In genomic region chr5:125038477-125038876, GRCh38 we compare ENCODE assay signal across 13 cellular contexts.
DNase-seq lines count a peak whose midpoint lies in the region; ATAC-seq and TF ChIP-seq lines count a peak whose summit lies in the region.
"Had no signal": no experiment of that assay in that cellular context is flagged by ENCODE, and none has a peak within 500 bp of the region (broad histone marks: within the 10 kb centered on the region; RNA-seq: fewer than 3 reads in every experiment).

No MANE protein-coding gene starts in this region.

- H3K27ac ChIP-seq in mammary epithelial cell (ENCODE audit: insufficient read depth, low read depth, low read length) (no peak overlapping the region), WERI-Rb-1 (no peak overlapping the region)
- H3K27ac ChIP-seq: BLaER1 treated with 17β-estradiol and CSF1 and Interleukin-3, amounts not matched to agents 10 nM and 100 nM had no signal

- in situ Hi-C loops in mammary epithelial cell (cut with MboI; ENCODE audit: low sequenced_read_pairs in 2 of 2), result no loop called here

- H3K27ac Mint-ChIP-seq in MCF 10A (ENCODE audit: low read depth, unreplicated experiment), result no peak overlapping the region
- H3K27ac Mint-ChIP-seq in naive thymus-derived CD8-positive, alpha-beta T cell, result no peak overlapping the region
- H3K27ac Mint-ChIP-seq in Caco-2 (ENCODE audit: unreplicated experiment), result no peak overlapping the region
- H3K27ac Mint-ChIP-seq: CD8-positive, alpha-beta memory T cell had no signal

- no peak overlapping the region for H3K9ac ChIP-seq in mammary epithelial cell (ENCODE audit: insufficient read depth, low read length)
- H3K9ac ChIP-seq: BLaER1 treated with 17β-estradiol and CSF1 and Interleukin-3, amounts not matched to agents 10 nM and 100 nM had no signal

- H3K4me1 Mint-ChIP-seq in MCF 10A (ENCODE audit: insufficient read depth, unreplicated experiment) (peaks cover 19% of the 10 kb centered on the region), Caco-2 (ENCODE audit: low read depth, unreplicated experiment) (peaks cover 6% of the 10 kb centered on the region)
- peaks cover 0 to 13% (median 0%) of the 10 kb centered on the region in 4 donors for H3K4me1 Mint-ChIP-seq in naive thymus-derived CD8-positive, alpha-beta T cell
- H3K4me1 Mint-ChIP-seq: CD8-positive, alpha-beta memory T cell had no signal

- no peak overlapping the region for H3K4me3 ChIP-seq in mammary epithelial cell (replicated peaks in 1 of 3; ENCODE audit: insufficient read depth in 1 of 3, low read depth in 2 of 3, low read length in 3 of 3)
- no peak overlapping the region for H3K4me3 ChIP-seq in WERI-Rb-1 (ENCODE audit: low read depth, low read length)
- no peak overlapping the region for H3K4me3 ChIP-seq in Caco-2 (ENCODE audit: low read depth, low read length)
- H3K4me3 ChIP-seq: BLaER1 treated with 17β-estradiol and CSF1 and Interleukin-3, amounts not matched to agents 10 nM and 100 nM had no signal

- DNase-seq in mammary epithelial cell, result no peak
- no peak for DNase-seq in MCF 10A (ENCODE audit: unreplicated experiment)
- DNase-seq in WERI-Rb-1, result peak; percentile 16
- peak; percentile 39 for DNase-seq in kidney tubule cell (ENCODE audit: low spot score)
- no peak for DNase-seq in naive thymus-derived CD8-positive, alpha-beta T cell
- DNase-seq in Caco-2, result no peak
- no peak for DNase-seq in cardiac septum (ENCODE audit: low spot score)
- DNase-seq: CD8-positive, alpha-beta memory T cell; Kasumi-1; NCI-H187; NCI-H774 had no signal

- peak overlapping the region; percentile 2 for H2AFZ ChIP-seq in mammary epithelial cell (ENCODE audit: low read depth, low read length)

- intact Hi-C loops in mammary epithelial cell (cut with micrococcal nuclease) (no loop called here), MCF 10A (cut with micrococcal nuclease) (no loop called here), Caco-2 (cut with micrococcal nuclease; ENCODE audit: unreplicated experiment) (no loop called here), cardiac septum (cut with DNase I) (no loop called here)

- dilution Hi-C loops in mammary epithelial cell (cut with HindIII; ENCODE audit: low sequenced_read_pairs), result no loop called here

- CTCF ChIA-PET in mammary epithelial cell (lab: Charles Lee; ENCODE audit: low non-redundant PET) (no interaction called here), MCF 10A (lab: Yijun Ruan, JAX) (interaction anchor here (0.6 kb wide), 2 partner anchors 43 to 164 kb away, joined by 3 to 5 read pairs; no protein-coding TSS in a partner anchor), Caco-2 (lab: Charles Lee) (no interaction called here)

- H3K36me3 Mint-ChIP-seq in MCF 10A (ENCODE audit: insufficient read depth, unreplicated experiment) (no peaks in the 10 kb centered on the region), Caco-2 (ENCODE audit: insufficient read depth, unreplicated experiment) (no peaks in the 10 kb centered on the region)
- no peaks in the 10 kb centered on the region for H3K36me3 Mint-ChIP-seq in naive thymus-derived CD8-positive, alpha-beta T cell
- H3K36me3 Mint-ChIP-seq: CD8-positive, alpha-beta memory T cell had no signal

- no peaks in the 10 kb centered on the region for H3K9me3 Mint-ChIP-seq in MCF 10A (ENCODE audit: unreplicated experiment)
- peaks cover 0 to 17% (median 0%) of the 10 kb centered on the region in 9 donors for H3K9me3 Mint-ChIP-seq in naive thymus-derived CD8-positive, alpha-beta T cell
- H3K9me3 Mint-ChIP-seq in Caco-2 (ENCODE audit: unreplicated experiment), result no peaks in the 10 kb centered on the region

- H3K4me1 ChIP-seq in mammary epithelial cell (ENCODE audit: insufficient read depth, low read length), result peaks cover 2% of the 10 kb centered on the region
- no peaks in the 10 kb centered on the region; the same call in 1 of the 2 replicates for H3K4me1 ChIP-seq in Caco-2

- POLR2A ChIA-PET in MCF 10A (lab: Yijun Ruan, JAX) (interaction anchor here (1.4 kb wide), 1 partner anchor 9 kb away, joined by 3 read pairs; no protein-coding TSS in a partner anchor), Caco-2 (lab: Charles Lee) (no interaction called here)
- POLR2A ChIA-PET in naive thymus-derived CD8-positive, alpha-beta T cell (lab: Charles Lee), result no interaction called here

- BruUV-seq in mammary epithelial cell (replicated peaks; lab: Mats Ljungman, UMichigan), result no TSS peak
- BruUV-seq in MCF 10A (replicated peaks; lab: Mats Ljungman, UMichigan), result no TSS peak
- BruUV-seq in Caco-2 (replicated peaks; lab: Mats Ljungman, UMichigan), result no TSS peak

- H3K27me3 Mint-ChIP-seq in MCF 10A (ENCODE audit: insufficient read depth, unreplicated experiment) (no peaks in the 10 kb centered on the region), Caco-2 (ENCODE audit: insufficient read depth, unreplicated experiment) (no peaks in the 10 kb centered on the region)
- H3K27me3 Mint-ChIP-seq in naive thymus-derived CD8-positive, alpha-beta T cell, result peaks cover 0 to 7% (median 0%) of the 10 kb centered on the region in 5 donors

- H3K79me2 ChIP-seq in mammary epithelial cell (ENCODE audit: insufficient read depth, low read length), result no peaks in the 10 kb centered on the region

- H3K4me3 Mint-ChIP-seq in MCF 10A (ENCODE audit: unreplicated experiment) (no peak overlapping the region), Caco-2 (ENCODE audit: unreplicated experiment) (no peak overlapping the region)
- H3K4me3 Mint-ChIP-seq in naive thymus-derived CD8-positive, alpha-beta T cell, result no peak overlapping the region
- H3K4me3 Mint-ChIP-seq: CD8-positive, alpha-beta memory T cell had no signal

- H3K36me3 ChIP-seq in mammary epithelial cell (ENCODE audit: insufficient read depth, low read length) (no peaks in the 10 kb centered on the region), WERI-Rb-1 (no peaks in the 10 kb centered on the region), Caco-2 (ENCODE audit: control insufficient read depth, insufficient read depth, low read length) (no peaks in the 10 kb centered on the region)
- H3K36me3 ChIP-seq: BLaER1 treated with 17β-estradiol and CSF1 and Interleukin-3, amounts not matched to agents 10 nM and 100 nM had no signal

- no peaks in the 10 kb centered on the region for H3K9me3 ChIP-seq in mammary epithelial cell (replicated peaks; ENCODE audit: insufficient read depth, low read length)
- H3K9me3 ChIP-seq in WERI-Rb-1 (ENCODE audit: severe bottlenecking), result no peaks in the 10 kb centered on the region
- H3K9me3 ChIP-seq in Caco-2, result no peaks in the 10 kb centered on the region

- no peak for ATAC-seq in naive thymus-derived CD8-positive, alpha-beta T cell
- ATAC-seq in HG02759 (IDR thresholded peaks at IDR 0.05; ENCODE audit: unreplicated experiment), result no peak

- 63% methylated on average over 5 of the region's 5 CpGs for WGBS in mammary epithelial cell (ENCODE audit: low coverage, missing lambda C conversion rate)

- H3K27me3 ChIP-seq in mammary epithelial cell (ENCODE audit: insufficient read depth, low read length) (no peaks in the 10 kb centered on the region), WERI-Rb-1 (ENCODE audit: insufficient read depth, low read depth, severe bottlenecking) (no peaks in the 10 kb centered on the region), Caco-2 (replicated peaks; ENCODE audit: control insufficient read depth, insufficient read depth, low read length) (no peaks in the 10 kb centered on the region)
- H3K27me3 ChIP-seq: BLaER1 treated with 17β-estradiol and CSF1 and Interleukin-3, amounts not matched to agents 10 nM and 100 nM had no signal

- no peak for TF ChIP-seq CTCF in mammary epithelial cell (conservative IDR thresholded peaks at IDR 0.05 in 1 of 2, IDR thresholded peaks at IDR 0.05 in 1 of 2; ENCODE audit: extremely low read depth in 1 of 2, insufficient read depth in 1 of 2, low read depth in 1 of 2, low read length in 2 of 2)
- TF ChIP-seq CTCF in MCF 10A (IDR thresholded peaks at IDR 0.05; ENCODE audit: unreplicated experiment), result no peak
- TF ChIP-seq CTCF in WERI-Rb-1 (IDR thresholded peaks at IDR 0.05; ENCODE audit: low read depth, low read length), result no peak
- TF ChIP-seq CTCF in Caco-2 (IDR thresholded peaks at IDR 0.05; ENCODE audit: insufficient read depth in 1 of 2, low read depth in 1 of 2, low read length in 1 of 2, severe bottlenecking in 1 of 2, unreplicated experiment in 1 of 2), result no peak

- no peak overlapping the region for H3K4me2 ChIP-seq in mammary epithelial cell (ENCODE audit: insufficient read depth, low read depth, low read length)

- H4K20me1 ChIP-seq in mammary epithelial cell (ENCODE audit: insufficient read depth, low read length), result no peaks in the 10 kb centered on the region
- H4K20me1 ChIP-seq: BLaER1 treated with 17β-estradiol and CSF1 and Interleukin-3, amounts not matched to agents 10 nM and 100 nM had no signal

Comparison
In these comparisons a context has a peak if more than half of its experiments do, and no peak if none do; other contexts are left out.
1. DNase-seq: peak in WERI-Rb-1 (single experiment) and kidney tubule cell (single experiment); none in mammary epithelial cell (single experiment), MCF 10A (single experiment), naive thymus-derived CD8-positive, alpha-beta T cell (0 of 10), Caco-2 (0 of 2) and cardiac septum (single experiment).